ENCODE assay signal across 22 cellular contexts in genomic region chr18:34258176-34258575, GRCh38. TPM values are rescaled to one million over a fixed set of nuclear protein-coding genes. Genes with fewer than 3 reads are reported as not detected.
"Had no signal": no experiment of that assay in that cellular context is flagged by ENCODE, and none has a peak within 500 bp of the region (broad histone marks: within the 10 kb centered on the region; RNA-seq: fewer than 3 reads in every experiment).

No MANE protein-coding gene starts in this region.

- H3K4me3 Mint-ChIP-seq: memory B cell, naive B cell had no signal

- H3K36me3 Mint-ChIP-seq: memory B cell, naive B cell had no signal

- H3K9me3 ChIP-seq: colonic mucosa, lower lobe of right lung, ovary, right atrium auricular region, sigmoid colon, stomach, thoracic aorta had no signal

- H3K27ac ChIP-seq: colonic mucosa, heart left ventricle, left ventricle myocardium inferior, lower lobe of right lung, ovary, right atrium auricular region, sigmoid colon, skin epidermis, stomach, thoracic aorta had no signal

- H3K27ac Mint-ChIP-seq: memory B cell, naive B cell had no signal

- H3K36me3 ChIP-seq: colonic mucosa, heart left ventricle, left ventricle myocardium inferior, lower lobe of right lung, ovary, right atrium auricular region, sigmoid colon, stomach, thoracic aorta had no signal

- H3K4me3 ChIP-seq: colonic mucosa, heart left ventricle, left ventricle myocardium inferior, lower lobe of right lung, ovary, right atrium auricular region, sigmoid colon, skin epidermis, stomach, thoracic aorta had no signal

- H3K4me1 ChIP-seq: colonic mucosa, heart left ventricle, left ventricle myocardium inferior, lower lobe of right lung, right atrium auricular region, sigmoid colon, stomach had no signal

- DNase-seq: colonic mucosa; dermis blood vessel endothelial cell; foreskin melanocyte; heart left ventricle; hippocampal formation; kidney; left cardiac atrium; left ventricle myocardium inferior; lower lobe of right lung; naive B cell; nucleus accumbens; ovary; sigmoid colon; stimulated activated CD4-positive, alpha-beta T cell treated with anti-CD3 and anti-CD28 coated beads, Interleukin-2, amount 100 ng/mL, for 24 hours; stimulated activated naive CD4-positive, alpha-beta T cell; stomach; substantia nigra; trophoblast cell had no signal

- H3K27me3 ChIP-seq: colonic mucosa, heart left ventricle, ovary, right atrium auricular region, sigmoid colon, stomach had no signal

- H3K27me3 Mint-ChIP-seq: memory B cell, naive B cell had no signal

- H3K4me1 Mint-ChIP-seq: memory B cell, naive B cell had no signal

- ATAC-seq: heart left ventricle, left cardiac atrium, lower lobe of right lung had no signal

RNA-seq across cellular contexts. Expression of gene NOL4, which starts 33.5 kb away (rescaled TPM):
- total RNA-seq: dermis blood vessel endothelial cell, left ventricle myocardium inferior, right atrium auricular region, thoracic aorta had no signal
